10 cellular contexts compared by ENCODE assay signal in genomic region chr1:219415433-219415832, GRCh38.
"Had no signal": no experiment of that assay in that cellular context is flagged by ENCODE, and none has a peak within 500 bp of the region (broad histone marks: within the 10 kb centered on the region; RNA-seq: fewer than 3 reads in every experiment).

No MANE protein-coding gene starts in this region.

- DNase-seq: GM23248, GOT3, H7, H9, HCEC 1CT, HFFc6 had no signal

- H3K9ac ChIP-seq: GM23248 had no signal

- H3K4me3 ChIP-seq: GM23248, HAP-1 had no signal

- H3K36me3 ChIP-seq: HAP-1 had no signal

- H3K27ac Mint-ChIP-seq: H9, HFFc6 had no signal

- H3K9me3 ChIP-seq: HAP-1 had no signal

- ATAC-seq: HCT116 had no signal

- H3K4me1 Mint-ChIP-seq: H9 had no signal

- H3K4me3 Mint-ChIP-seq: H9, HFFc6 had no signal

- H3K27ac ChIP-seq: GM23248 had no signal

- H2AFZ ChIP-seq: GM23248 had no signal

- H3K4me1 ChIP-seq: HAP-1 had no signal

- H3K9me3 Mint-ChIP-seq: H9, HFFc6 had no signal

- FAIRE-seq: H1, H54 had no signal
